In the genomic region with DNA sequence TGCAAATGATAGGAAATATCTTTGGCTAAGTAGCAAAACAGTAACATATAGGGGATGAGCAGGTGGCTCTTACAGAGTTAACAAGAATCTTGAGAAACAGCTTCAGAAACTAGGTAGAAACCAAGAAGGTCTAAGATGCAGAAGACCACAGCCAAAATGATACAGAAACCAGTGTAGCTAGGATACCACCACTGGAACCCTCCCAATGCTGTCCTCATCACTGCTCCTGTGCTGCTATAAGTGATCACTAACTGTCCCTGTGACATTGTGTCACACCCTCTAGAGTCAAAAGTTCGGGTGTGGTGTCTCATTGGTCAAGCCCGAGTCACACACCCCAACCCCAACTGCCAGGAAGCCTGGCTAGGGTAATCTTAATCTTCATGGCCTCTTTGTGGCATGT, we compare ENCODE assay signal across 15 cellular contexts.
DNase-seq lines count a peak whose midpoint lies in the region; ATAC-seq and TF ChIP-seq lines count a peak whose summit lies in the region.
"Had no signal": no experiment of that assay in that cellular context is flagged by ENCODE, and none has a peak within 500 bp of the region (broad histone marks: within the 10 kb centered on the region; RNA-seq: fewer than 3 reads in every experiment).

No MANE protein-coding gene starts in this region.

- peaks cover 10% of the 10 kb centered on the region for H3K4me1 Mint-ChIP-seq in WTC11
- H3K4me1 Mint-ChIP-seq: activated B cell treated with CpG ODN at 0.5 μM for 24 hours, CD14-positive monocyte had no signal

- H3K27ac ChIP-seq in KMS-11 (peak overlapping the region; percentile 30; the same call in 1 of the 2 replicates), transverse colon (no peak overlapping the region)
- H3K27ac ChIP-seq: colonic mucosa, sigmoid colon had no signal

- no peak for TF ChIP-seq EP300 in transverse colon (IDR thresholded peaks at IDR 0.05; ENCODE audit: low read depth)

- no peaks in the 10 kb centered on the region for H3K36me3 Mint-ChIP-seq in WTC11
- H3K36me3 Mint-ChIP-seq: CD14-positive monocyte had no signal

- H3K9ac ChIP-seq in KMS-11, result no peak overlapping the region

- H3K9me3 ChIP-seq in transverse colon, result no peaks in the 10 kb centered on the region
- H3K9me3 ChIP-seq: colonic mucosa, sigmoid colon had no signal

- H3K9me3 Mint-ChIP-seq in WTC11, result peaks cover 17% of the 10 kb centered on the region
- H3K9me3 Mint-ChIP-seq: activated B cell treated with CpG ODN at 0.5 μM for 24 hours had no signal

- CTCF ChIA-PET in WTC11 (lab: Charles Lee), result no interaction called here

- H3K27ac Mint-ChIP-seq in WTC11, result no peak overlapping the region
- H3K27ac Mint-ChIP-seq: activated B cell treated with CpG ODN at 0.5 μM for 24 hours, CD14-positive monocyte had no signal

- H3K79me2 ChIP-seq in KMS-11 (ENCODE audit: insufficient read depth, low read depth), result no peaks in the 10 kb centered on the region

- H3K27me3 Mint-ChIP-seq in WTC11 (ENCODE audit: low read depth), result no peaks in the 10 kb centered on the region

- no peaks in the 10 kb centered on the region for H3K36me3 ChIP-seq in KMS-11 (ENCODE audit: insufficient read depth)
- H3K36me3 ChIP-seq in transverse colon, result no peaks in the 10 kb centered on the region
- H3K36me3 ChIP-seq: colonic mucosa, sigmoid colon had no signal

- peak overlapping the region; percentile 43; the same call in 1 of the 2 replicates for H3K4me2 ChIP-seq in KMS-11

- H3K4me3 ChIP-seq in KMS-11 (IDR thresholded peaks at IDR 0.05; ENCODE audit: insufficient read depth, low read depth, low read length) (no peak overlapping the region), transverse colon (no peak overlapping the region)
- H3K4me3 ChIP-seq: colonic mucosa, lung, sigmoid colon had no signal

- intact Hi-C loops in transverse colon (cut with DNase I; ENCODE audit: low total_unique reads), result no loop called here

- POLR2A ChIA-PET in WTC11 (lab: Charles Lee), result no interaction called here

- peak overlapping the region; percentile 48; the same call in 1 of the 2 replicates for H2AFZ ChIP-seq in KMS-11 (ENCODE audit: low read depth)

- peak; percentile 24 for DNase-seq in GM20000 (ENCODE audit: low spot score)
- DNase-seq in WTC11 (ENCODE audit: low spot score), result no peak
- no peak for DNase-seq in anterior cingulate cortex (lab: John Stamatoyannopoulos, UW)
- DNase-seq in transverse colon, result no peak
- DNase-seq: activated B cell treated with CpG ODN at 0.5 μM for 24 hours, colonic mucosa, hippocampal formation, sigmoid colon had no signal

- ATAC-seq in GM18870 (IDR thresholded peaks at IDR 0.05; ENCODE audit: unreplicated experiment) (peak; percentile 88), HG02981 (IDR thresholded peaks at IDR 0.05; ENCODE audit: unreplicated experiment) (peak; percentile 92), HG02885 (IDR thresholded peaks at IDR 0.05; ENCODE audit: poor library complexity, unreplicated experiment) (no peak), WTC11 (no peak)
- ATAC-seq: esophagus mucosa had no signal

- H3K27me3 ChIP-seq in KMS-11 (ENCODE audit: insufficient read depth, low read depth) (no peaks in the 10 kb centered on the region), transverse colon (no peaks in the 10 kb centered on the region)
- H3K27me3 ChIP-seq: colonic mucosa, sigmoid colon had no signal

- no peak overlapping the region for H3K4me3 Mint-ChIP-seq in WTC11
- H3K4me3 Mint-ChIP-seq: activated B cell treated with CpG ODN at 0.5 μM for 24 hours, CD14-positive monocyte had no signal

- in situ Hi-C loops in transverse colon (cut with MboI; ENCODE audit: low pct_ligation_motif_present in 1 of 4, low pct_unique_long_range_greater_than_20kb in 1 of 4, low sequenced_read_pairs in 3 of 4), result no loop called here

- no peak for TF ChIP-seq POLR2A in transverse colon (IDR thresholded peaks at IDR 0.05)

- peaks cover 22% of the 10 kb centered on the region for H3K4me1 ChIP-seq in KMS-11 (ENCODE audit: low read depth, poor library complexity, severe bottlenecking)
- H3K4me1 ChIP-seq in transverse colon, result no peaks in the 10 kb centered on the region
- H3K4me1 ChIP-seq: colonic mucosa, sigmoid colon had no signal

- TF ChIP-seq CTCF in GM20000 (IDR thresholded peaks at IDR 0.05; ENCODE audit: extremely low read depth, missing control alignments), result no peak
- TF ChIP-seq CTCF in KMS-11 (conservative IDR thresholded peaks at IDR 0.05; ENCODE audit: low read depth, low read length), result no peak
- TF ChIP-seq CTCF in WTC11 (IDR thresholded peaks at IDR 0.05), result no peak
- TF ChIP-seq CTCF in transverse colon (IDR thresholded peaks at IDR 0.05), result no peak

- WGBS in transverse colon (ENCODE audit: low coverage in 1 of 2), 2 donors, result 79% methylated on average over 2 of the region's 2 CpGs; no CpG with 5 or more reads in 1 of the 2 donors

- H4K20me1 ChIP-seq in KMS-11 (ENCODE audit: insufficient read depth), result no peaks in the 10 kb centered on the region

TF ChIP-seq in WTC11, 78 proteins besides CTCF, POLR2A, EP300 and RAD21 (continues in another document):
- TF ChIP-seq, protein P1, sequence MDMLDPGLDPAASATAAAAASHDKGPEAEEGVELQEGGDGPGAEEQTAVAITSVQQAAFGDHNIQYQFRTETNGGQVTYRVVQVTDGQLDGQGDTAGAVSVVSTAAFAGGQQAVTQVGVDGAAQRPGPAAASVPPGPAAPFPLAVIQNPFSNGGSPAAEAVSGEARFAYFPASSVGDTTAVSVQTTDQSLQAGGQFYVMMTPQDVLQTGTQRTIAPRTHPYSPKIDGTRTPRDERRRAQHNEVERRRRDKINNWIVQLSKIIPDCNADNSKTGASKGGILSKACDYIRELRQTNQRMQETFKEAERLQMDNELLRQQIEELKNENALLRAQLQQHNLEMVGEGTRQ (CRISPR knock-in tag; IDR thresholded peaks at IDR 0.05), result no peak
- TF ChIP-seq IRF2 (CRISPR knock-in tag; IDR thresholded peaks at IDR 0.05; ENCODE audit: borderline replicate concordance, low read depth), result no peak
- no peak for TF ChIP-seq KAT7 (CRISPR knock-in tag; IDR thresholded peaks at IDR 0.05; ENCODE audit: borderline replicate concordance)
- TF ChIP-seq, protein P2, sequence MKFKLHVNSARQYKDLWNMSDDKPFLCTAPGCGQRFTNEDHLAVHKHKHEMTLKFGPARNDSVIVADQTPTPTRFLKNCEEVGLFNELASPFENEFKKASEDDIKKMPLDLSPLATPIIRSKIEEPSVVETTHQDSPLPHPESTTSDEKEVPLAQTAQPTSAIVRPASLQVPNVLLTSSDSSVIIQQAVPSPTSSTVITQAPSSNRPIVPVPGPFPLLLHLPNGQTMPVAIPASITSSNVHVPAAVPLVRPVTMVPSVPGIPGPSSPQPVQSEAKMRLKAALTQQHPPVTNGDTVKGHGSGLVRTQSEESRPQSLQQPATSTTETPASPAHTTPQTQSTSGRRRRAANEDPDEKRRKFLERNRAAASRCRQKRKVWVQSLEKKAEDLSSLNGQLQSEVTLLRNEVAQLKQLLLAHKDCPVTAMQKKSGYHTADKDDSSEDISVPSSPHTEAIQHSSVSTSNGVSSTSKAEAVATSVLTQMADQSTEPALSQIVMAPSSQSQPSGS (CRISPR knock-in tag; IDR thresholded peaks at IDR 0.05; ENCODE audit: borderline replicate concordance, low read depth), result no peak
- TF ChIP-seq E2F4 (CRISPR knock-in tag; IDR thresholded peaks at IDR 0.05; ENCODE audit: borderline replicate concordance, low read depth), result no peak
- no peak for TF ChIP-seq E2F5 (CRISPR knock-in tag; IDR thresholded peaks at IDR 0.05)
- no peak for TF ChIP-seq CREM (CRISPR knock-in tag; IDR thresholded peaks at IDR 0.05)
- no peak for TF ChIP-seq STAT6 (CRISPR knock-in tag; conservative IDR thresholded peaks at IDR 0.05; ENCODE audit: low read depth)
- TF ChIP-seq ZNF219 (CRISPR knock-in tag; IDR thresholded peaks at IDR 0.05; ENCODE audit: borderline replicate concordance), result no peak

Comparison
In these comparisons a context has a peak if more than half of its experiments do, and no peak if none do; other contexts are left out.
1. ATAC-seq: peak in GM18870 (single experiment) and HG02981 (single experiment); none in HG02885 (single experiment) and WTC11 (single experiment).